ENCODE assay signal across 8 cellular contexts in the genomic region with DNA sequence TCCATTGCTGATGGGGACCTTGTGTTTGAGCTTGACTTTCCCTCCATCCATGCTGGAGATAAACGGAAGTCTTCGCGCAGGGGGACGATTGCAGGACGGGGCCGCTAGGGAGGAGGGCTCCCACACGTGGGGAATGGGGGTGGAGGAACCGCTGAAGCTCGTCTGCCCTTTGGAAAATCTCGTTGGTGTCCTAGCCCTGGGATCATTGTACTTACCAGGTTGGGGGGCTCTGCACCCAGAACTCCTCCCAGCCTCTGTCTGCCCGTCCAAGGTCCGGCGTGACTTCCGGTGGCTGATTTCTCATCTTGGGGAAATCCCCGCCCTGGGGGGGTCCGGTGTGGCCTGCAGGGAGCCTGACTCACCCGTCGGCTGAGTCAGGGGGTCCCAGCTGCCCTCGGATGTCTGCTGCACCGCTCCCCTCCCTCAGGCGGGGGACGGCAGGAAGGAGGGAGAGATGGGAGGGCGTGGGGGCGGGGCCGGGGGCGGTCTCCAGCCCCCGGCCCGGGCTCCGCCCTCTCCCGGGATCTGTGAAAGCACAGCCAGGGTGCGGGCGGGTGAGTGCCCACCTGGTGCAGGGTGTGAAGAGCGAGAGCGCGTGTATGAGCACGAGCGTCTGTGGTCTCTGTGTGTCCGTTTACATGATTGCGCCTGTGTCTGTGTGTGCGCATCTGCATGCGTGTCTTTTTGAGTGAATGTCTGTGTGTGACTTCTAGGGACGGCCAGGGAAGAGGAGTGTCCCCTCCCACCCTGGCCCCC. TPM values are rescaled to one million over a fixed set of nuclear protein-coding genes. Genes with fewer than 3 reads are reported as not detected.
DNase-seq lines count a peak whose midpoint lies in the region; ATAC-seq and TF ChIP-seq lines count a peak whose summit lies in the region.

No MANE protein-coding gene starts in this region.

- no peaks in the 10 kb centered on the region for H3K9me3 ChIP-seq in mucosa of descending colon

- H3K9me3 Mint-ChIP-seq in activated CD4-positive, alpha-beta memory T cell treated with anti-CD3 and anti-CD28 coated beads for 36 hours: no peaks in the 10 kb centered on the region
- H3K9me3 Mint-ChIP-seq in effector memory CD8-positive, alpha-beta T cell: no peaks in the 10 kb centered on the region

- no peaks in the 10 kb centered on the region for H3K27me3 Mint-ChIP-seq in activated CD4-positive, alpha-beta memory T cell treated with anti-CD3 and anti-CD28 coated beads for 36 hours
- H3K27me3 Mint-ChIP-seq in effector memory CD8-positive, alpha-beta T cell: no peaks in the 10 kb centered on the region

- intact Hi-C loops in activated CD4-positive, alpha-beta memory T cell treated with anti-CD3 and anti-CD28 coated beads for 36 hours (cut with micrococcal nuclease): loop anchor here (2.0 kb wide), 3 partner anchors 16 to 32 kb away; no protein-coding TSS in a partner anchor
- intact Hi-C loops in mucosa of descending colon (cut with DNase I, micrococcal nuclease): no loop called here

- H3K4me1 ChIP-seq in mucosa of descending colon (ENCODE audit: low read depth): peaks cover 31% of the 10 kb centered on the region

- DNase-seq in CMK (ENCODE audit: low read depth) (peak; percentile 50), NCI-H2171 treated with DMSO at 0.1 percent for 48 hours (lab: John Stamatoyannopoulos, UW) (peak; percentile 74), mucosa of descending colon (peak; percentile 52 to 80 (median 62)), HUDEP-2 (lab: John Stamatoyannopoulos, UW; ENCODE audit: unreplicated experiment in 76 of 76) (no peak)
- peak; percentile 79 for DNase-seq in activated CD4-positive, alpha-beta memory T cell treated with anti-CD3 and anti-CD28 coated beads for 36 hours
- DNase-seq in effector memory CD8-positive, alpha-beta T cell: peak; percentile 38 to 46 (median 46)
- peak; percentile 69 to 84 for DNase-seq in stimulated activated CD8-positive, alpha-beta memory T cell treated with anti-CD3 and anti-CD28 coated beads, Interleukin-7, amount 100 ng/mL, for 4 hours (ENCODE audit: low read depth in 2 of 2)

- H3K4me1 Mint-ChIP-seq in activated CD4-positive, alpha-beta memory T cell treated with anti-CD3 and anti-CD28 coated beads for 36 hours (ENCODE audit: low read depth): peaks cover 68% of the 10 kb centered on the region
- H3K4me1 Mint-ChIP-seq in effector memory CD8-positive, alpha-beta T cell (ENCODE audit: low read depth in 2 of 2): peaks cover 57 to 61% of the 10 kb centered on the region in 2 donors

- CTCF ChIA-PET in activated CD4-positive, alpha-beta memory T cell treated with anti-CD3 and anti-CD28 coated beads for 36 hours (lab: Charles Lee): interaction anchor here (1.0 to 3.0 kb wide), 9 partner anchors 16 to 99 kb away, joined by 3 to 19 read pairs (median 4); partner anchors contain the start of genes PIK3CD and TMEM201

- POLR2A ChIA-PET in activated CD4-positive, alpha-beta memory T cell treated with anti-CD3 and anti-CD28 coated beads for 36 hours (lab: Charles Lee): interaction anchor here (1.2 to 1.9 kb wide), 3 partner anchors 32 to 61 kb away, joined by 3 to 7 read pairs (median 6); no protein-coding TSS in a partner anchor

- H3K4me3 Mint-ChIP-seq in activated CD4-positive, alpha-beta memory T cell treated with anti-CD3 and anti-CD28 coated beads for 36 hours: peak overlapping the region; percentile 64
- H3K4me3 Mint-ChIP-seq in effector memory CD8-positive, alpha-beta T cell: peak overlapping the region; percentile 76 to 79

- H3K36me3 ChIP-seq in mucosa of descending colon (ENCODE audit: low read depth): no peaks in the 10 kb centered on the region

- TF ChIP-seq CTCF in mucosa of descending colon (IDR thresholded peaks at IDR 0.05): no peak

- ATAC-seq in GM21717 (IDR thresholded peaks at IDR 0.05; ENCODE audit: unreplicated experiment) (peak; percentile 26), mucosa of descending colon (peak; percentile 46)
- peak; percentile 57 for ATAC-seq in effector memory CD8-positive, alpha-beta T cell (replicated peaks)

- H3K36me3 Mint-ChIP-seq in activated CD4-positive, alpha-beta memory T cell treated with anti-CD3 and anti-CD28 coated beads for 36 hours: peaks cover 12% of the 10 kb centered on the region
- peaks cover 39% of the 10 kb centered on the region for H3K36me3 Mint-ChIP-seq in effector memory CD8-positive, alpha-beta T cell (ENCODE audit: insufficient read depth)

- H3K27ac Mint-ChIP-seq in activated CD4-positive, alpha-beta memory T cell treated with anti-CD3 and anti-CD28 coated beads for 36 hours: peak overlapping the region; percentile 80
- peak overlapping the region; percentile 79 to 94 for H3K27ac Mint-ChIP-seq in effector memory CD8-positive, alpha-beta T cell

- no peak overlapping the region for H3K4me3 ChIP-seq in mucosa of descending colon

RNA-seq across cellular contexts. Expression of gene PIK3CD, which starts 35.8 kb away (rescaled TPM):
- total RNA-seq in activated CD4-positive, alpha-beta memory T cell treated with anti-CD3 and anti-CD28 coated beads for 36 hours: 100 to 1,000 TPM; 129 to 138 TPM
- total RNA-seq in mucosa of descending colon: 10 to 100 TPM in 1 of 3 donors, 1 to 10 TPM in 2; 4.6 to 11.7 (median 4.8) TPM

Comparison
In these comparisons a context has a peak if more than half of its experiments do, and no peak if none do; other contexts are left out.
1. DNase-seq: peak in CMK (single experiment), NCI-H2171 treated with DMSO at 0.1 percent for 48 hours (single experiment), activated CD4-positive, alpha-beta memory T cell treated with anti-CD3 and anti-CD28 coated beads for 36 hours (single experiment), effector memory CD8-positive, alpha-beta T cell (3 of 3), mucosa of descending colon (3 of 3) and stimulated activated CD8-positive, alpha-beta memory T cell treated with anti-CD3 and anti-CD28 coated beads, Interleukin-7, amount 100 ng/mL, for 4 hours (2 of 2); none in HUDEP-2 (0 of 76).
2. RNA of gene PIK3CD, which starts 35.8 kb away (total RNA-seq): 129 to 138 TPM in activated CD4-positive, alpha-beta memory T cell treated with anti-CD3 and anti-CD28 coated beads for 36 hours; 4.6 to 11.7 TPM in mucosa of descending colon; every median in the first group is over 10 times any median in the second.
3. Peak in every context shown above with its lines, with median percentiles within 50 percentile points of each other: ATAC-seq.